In genomic region chr5:80078921-80079320, GRCh38 we compare ENCODE assay signal across 1 cellular context.
TF ChIP-seq lines count a peak whose summit lies in the region.

No MANE protein-coding gene starts in this region.

TF ChIP-seq in K562, 482 proteins besides CTCF, POLR2A, EP300 and RAD21 (continued from another document and continues in another):
- TF ChIP-seq MLLT1 (IDR thresholded peaks at IDR 0.05), result no peak
- no peak for TF ChIP-seq STAT6 (CRISPR knock-in tag; IDR thresholded peaks at IDR 0.05)
- TF ChIP-seq ZBTB9 (CRISPR knock-in tag; IDR thresholded peaks at IDR 0.05), result peak; percentile 70; the same call in 1 of the 2 replicates
- peak; percentile 81 for TF ChIP-seq SMARCA4 (IDR thresholded peaks at IDR 0.05)
- no peak for TF ChIP-seq ZNF407 (IDR thresholded peaks at IDR 0.05; ENCODE audit: low read depth)
- TF ChIP-seq MEF2D (tag; conservative IDR thresholded peaks at IDR 0.05; ENCODE audit: low read depth), result 0 out of 2 replicates have a peak, but pooled peaks have one; percentile 23
- peak; percentile 58; the same call in 1 of the 2 replicates for TF ChIP-seq ELF4 (CRISPR knock-in tag; IDR thresholded peaks at IDR 0.05)
- peak; percentile 51 for TF ChIP-seq MAFK (IDR thresholded peaks at IDR 0.05; ENCODE audit: low read length)
- TF ChIP-seq ZFP91 (CRISPR knock-in tag; IDR thresholded peaks at IDR 0.05), result no peak
- no peak for TF ChIP-seq KDM4B (IDR thresholded peaks at IDR 0.05; ENCODE audit: borderline replicate concordance in 2 of 2, low read depth in 1 of 2)
- peak; percentile 50 for TF ChIP-seq CCNT2 (IDR thresholded peaks at IDR 0.05; ENCODE audit: borderline replicate concordance, extremely low read depth, insufficient read length, low read depth, low read length)
- TF ChIP-seq HMG20A (CRISPR knock-in tag; conservative IDR thresholded peaks at IDR 0.05), result no peak
- peak; percentile 22; the same call in 1 of the 2 replicates for TF ChIP-seq ATF7 (IDR thresholded peaks at IDR 0.05)
- no peak for TF ChIP-seq CC2D1A (IDR thresholded peaks at IDR 0.05)
- TF ChIP-seq BMI1 (IDR thresholded peaks at IDR 0.05; ENCODE audit: low read length), result no peak
- TF ChIP-seq NCOR1 (IDR thresholded peaks at IDR 0.05), result peak; percentile 83
- TF ChIP-seq PURB (CRISPR knock-in tag; IDR thresholded peaks at IDR 0.05; ENCODE audit: low read depth), result no peak
- TF ChIP-seq HMGXB4 (CRISPR knock-in tag; IDR thresholded peaks at IDR 0.05), result no peak
- peak; percentile 80 for TF ChIP-seq MAFG (tag; conservative IDR thresholded peaks at IDR 0.05)
- TF ChIP-seq OTX1 (CRISPR knock-in tag; IDR thresholded peaks at IDR 0.05), result no peak
- no peak for TF ChIP-seq PPARD (CRISPR knock-in tag; IDR thresholded peaks at IDR 0.05)
- TF ChIP-seq MCM2 (IDR thresholded peaks at IDR 0.05; ENCODE audit: low read depth), result no peak
- no peak for TF ChIP-seq IRF9 (tag; IDR thresholded peaks at IDR 0.05)
- TF ChIP-seq ELF1 (tag; IDR thresholded peaks at IDR 0.05), result no peak
- no peak for TF ChIP-seq ZNF12 (CRISPR knock-in tag; IDR thresholded peaks at IDR 0.05)
- TF ChIP-seq YY1 (IDR thresholded peaks at IDR 0.05; ENCODE audit: borderline replicate concordance in 1 of 3, control insufficient read depth in 1 of 3, extremely low read depth in 1 of 3, insufficient read depth in 3 of 3, insufficient read length in 1 of 3, insufficient replicate concordance in 2 of 3, low read depth in 1 of 3, low read length in 2 of 3), result no peak
- no peak for TF ChIP-seq DACH1 (IDR thresholded peaks at IDR 0.05; ENCODE audit: partially characterized antibody)
- TF ChIP-seq CREB3 (tag; conservative IDR thresholded peaks at IDR 0.05; ENCODE audit: low read depth), result no peak
- TF ChIP-seq ZNF639 (CRISPR knock-in tag; conservative IDR thresholded peaks at IDR 0.05 in 1 of 2, IDR thresholded peaks at IDR 0.05 in 1 of 2), result no peak
- no peak for TF ChIP-seq ELF2 (CRISPR knock-in tag; IDR thresholded peaks at IDR 0.05)
- no peak for TF ChIP-seq FOXP4 (CRISPR knock-in tag; IDR thresholded peaks at IDR 0.05; ENCODE audit: borderline replicate concordance)
- TF ChIP-seq HDAC8 (tag; IDR thresholded peaks at IDR 0.05), result no peak
- no peak for TF ChIP-seq CREM (IDR thresholded peaks at IDR 0.05; ENCODE audit: low read depth)
